1 cellular context compared by ENCODE assay signal in genomic region chr1:155729031-155729898, GRCh38.
A peak's percentile ranks its signal among the peaks of the same experiment; 100 is the strongest.
TF ChIP-seq lines count a peak whose summit lies in the region.

No MANE protein-coding gene starts in this region.

TF ChIP-seq in IMR-90, 13 proteins besides CTCF, POLR2A, EP300 and RAD21 (continued from another document):
- TF ChIP-seq MXI1 (IDR thresholded peaks at IDR 0.05; ENCODE audit: borderline replicate concordance, low read depth, low read length) (no peak), SMC3 (IDR thresholded peaks at IDR 0.05; ENCODE audit: low read depth, low read length) (peak; percentile 44)
